Comparison of ENCODE assay signal across 2 cellular contexts in the genomic region with DNA sequence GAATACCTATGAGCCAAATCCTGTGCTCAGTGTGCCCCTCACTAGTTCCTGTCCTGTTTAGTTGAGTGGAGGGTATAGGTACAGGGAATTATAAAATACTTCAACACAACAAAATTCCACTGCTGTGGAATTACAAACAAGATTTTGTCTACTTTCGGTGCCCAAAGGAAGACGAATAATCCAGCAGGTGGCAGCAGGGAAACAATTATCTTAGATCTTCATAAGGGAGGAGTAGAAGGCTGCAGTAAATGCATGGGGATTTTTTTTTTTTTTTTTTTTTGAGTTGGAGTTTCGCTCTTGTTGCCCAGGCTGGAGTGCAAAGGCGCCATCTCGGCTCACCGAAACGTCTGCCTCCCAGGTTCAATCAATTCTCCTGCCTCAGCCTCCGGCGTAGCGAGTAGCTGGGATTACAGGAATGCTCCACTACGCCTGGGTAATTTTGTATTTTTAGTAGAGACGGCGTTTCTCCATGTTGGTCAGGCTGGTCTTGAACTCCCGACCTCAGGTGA.
TF ChIP-seq lines count a peak whose summit lies in the region.

No MANE protein-coding gene starts in this region.

TF ChIP-seq in HEK293, 187 proteins besides CTCF, POLR2A, EP300 and RAD21 (continues in another document):
- TF ChIP-seq ZNF112 (tag by site-specific recombination; IDR thresholded peaks at IDR 0.05) = no peak
- TF ChIP-seq ZNF221 (tag by site-specific recombination; IDR thresholded peaks at IDR 0.05; ENCODE audit: borderline replicate concordance) = no peak
- TF ChIP-seq ZNF677 (tag by site-specific recombination; IDR thresholded peaks at IDR 0.05) = no peak
- TF ChIP-seq ZNF121 (tag by site-specific recombination; IDR thresholded peaks at IDR 0.05) = no peak
- 0 out of 2 replicates have a peak, but pooled peaks have one; percentile 42 for TF ChIP-seq ZSCAN30 (tag by site-specific recombination; IDR thresholded peaks at IDR 0.05)
- TF ChIP-seq PATZ1 (tag by site-specific recombination; IDR thresholded peaks at IDR 0.05) = 0 out of 2 replicates have a peak, but pooled peaks have one; percentile 35
- TF ChIP-seq, protein P1, sequence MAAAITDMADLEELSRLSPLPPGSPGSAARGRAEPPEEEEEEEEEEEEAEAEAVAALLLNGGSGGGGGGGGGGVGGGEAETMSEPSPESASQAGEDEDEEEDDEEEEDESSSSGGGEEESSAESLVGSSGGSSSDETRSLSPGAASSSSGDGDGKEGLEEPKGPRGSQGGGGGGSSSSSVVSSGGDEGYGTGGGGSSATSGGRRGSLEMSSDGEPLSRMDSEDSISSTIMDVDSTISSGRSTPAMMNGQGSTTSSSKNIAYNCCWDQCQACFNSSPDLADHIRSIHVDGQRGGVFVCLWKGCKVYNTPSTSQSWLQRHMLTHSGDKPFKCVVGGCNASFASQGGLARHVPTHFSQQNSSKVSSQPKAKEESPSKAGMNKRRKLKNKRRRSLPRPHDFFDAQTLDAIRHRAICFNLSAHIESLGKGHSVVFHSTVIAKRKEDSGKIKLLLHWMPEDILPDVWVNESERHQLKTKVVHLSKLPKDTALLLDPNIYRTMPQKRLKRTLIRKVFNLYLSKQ (tag by site-specific recombination; IDR thresholded peaks at IDR 0.05; ENCODE audit: borderline replicate concordance) = no peak
- TF ChIP-seq ZBTB48 (tag by site-specific recombination; IDR thresholded peaks at IDR 0.05) = no peak
- TF ChIP-seq IKZF3 (tag by site-specific recombination; IDR thresholded peaks at IDR 0.05) = peak; percentile 83
- TF ChIP-seq ZNF600 (tag by site-specific recombination; IDR thresholded peaks at IDR 0.05) = peak; percentile 83
- TF ChIP-seq KLF8 (tag by site-specific recombination; IDR thresholded peaks at IDR 0.05) = peak; percentile 54; the same call in 1 of the 2 replicates
- TF ChIP-seq ZNF214 (tag by site-specific recombination; IDR thresholded peaks at IDR 0.05; ENCODE audit: borderline replicate concordance) = no peak
- TF ChIP-seq, protein P2, sequence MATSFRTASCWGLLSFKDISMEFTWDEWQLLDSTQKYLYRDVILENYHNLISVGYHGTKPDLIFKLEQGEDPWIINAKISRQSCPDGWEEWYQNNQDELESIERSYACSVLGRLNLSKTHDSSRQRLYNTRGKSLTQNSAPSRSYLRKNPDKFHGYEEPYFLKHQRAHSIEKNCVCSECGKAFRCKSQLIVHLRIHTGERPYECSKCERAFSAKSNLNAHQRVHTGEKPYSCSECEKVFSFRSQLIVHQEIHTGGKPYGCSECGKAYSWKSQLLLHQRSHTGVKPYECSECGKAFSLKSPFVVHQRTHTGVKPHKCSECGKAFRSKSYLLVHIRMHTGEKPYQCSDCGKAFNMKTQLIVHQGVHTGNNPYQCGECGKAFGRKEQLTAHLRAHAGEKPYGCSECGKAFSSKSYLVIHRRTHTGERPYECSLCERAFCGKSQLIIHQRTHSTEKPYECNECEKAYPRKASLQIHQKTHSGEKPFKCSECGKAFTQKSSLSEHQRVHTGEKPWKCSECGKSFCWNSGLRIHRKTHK (tag by site-specific recombination; IDR thresholded peaks at IDR 0.05) = no peak
- no peak for TF ChIP-seq TSHZ1 (tag by site-specific recombination; IDR thresholded peaks at IDR 0.05; ENCODE audit: borderline replicate concordance)
- no peak for TF ChIP-seq ZNF423 (tag by site-specific recombination; IDR thresholded peaks at IDR 0.05)
- no peak for TF ChIP-seq ZNF248 (tag by site-specific recombination; IDR thresholded peaks at IDR 0.05)
- TF ChIP-seq ZBTB8A (tag by site-specific recombination; IDR thresholded peaks at IDR 0.05) = 0 out of 2 replicates have a peak, but pooled peaks have one; percentile 32
- TF ChIP-seq ZNF747 (tag by site-specific recombination; IDR thresholded peaks at IDR 0.05) = no peak

TF ChIP-seq in H1, 55 proteins besides CTCF, POLR2A, EP300 and RAD21:
- TF ChIP-seq CREB1 (IDR thresholded peaks at IDR 0.05) (no peak), MAX (IDR thresholded peaks at IDR 0.05) (no peak), HDAC2 (IDR thresholded peaks at IDR 0.05; ENCODE audit: borderline replicate concordance in 1 of 2, low read depth in 2 of 2, low read length in 2 of 2) (no peak), FOSL1 (IDR thresholded peaks at IDR 0.05; ENCODE audit: insufficient read depth, low read depth, low read length) (no peak), EZH2 (IDR thresholded peaks at IDR 0.05; ENCODE audit: low read depth, low read length, severe bottlenecking) (no peak), PHF8 (conservative IDR thresholded peaks at IDR 0.05; ENCODE audit: low read depth, low read length) (no peak), CBX8 (IDR thresholded peaks at IDR 0.05; ENCODE audit: borderline replicate concordance, low read depth, low read length) (no peak), KDM5A (IDR thresholded peaks at IDR 0.05; ENCODE audit: low read length) (no peak), RXRA (IDR thresholded peaks at IDR 0.05; ENCODE audit: insufficient read depth, low read depth, low read length) (no peak), POU5F1 (IDR thresholded peaks at IDR 0.05; ENCODE audit: low read depth, low read length) (no peak), BRCA1 (IDR thresholded peaks at IDR 0.05; ENCODE audit: low read depth, low read length) (no peak)
